In genomic region chr11:2890466-2891241, GRCh38 we compare ENCODE assay signal across 1 cellular context.
TF ChIP-seq lines count a peak whose summit lies in the region.

No MANE protein-coding gene starts in this region.

TF ChIP-seq in K562, 482 proteins besides CTCF, POLR2A, EP300 and RAD21 (continued from another document and continues in another):
- TF ChIP-seq GATA2 (CRISPR knock-in tag; IDR thresholded peaks at IDR 0.05) (no peak), TAF1 (IDR thresholded peaks at IDR 0.05; ENCODE audit: control insufficient read depth, extremely low read depth, insufficient read depth, low read length, severe bottlenecking) (no peak), CEBPZ (IDR thresholded peaks at IDR 0.05; ENCODE audit: borderline replicate concordance, low read depth, low read length) (no peak), ZNF436 (CRISPR knock-in tag; IDR thresholded peaks at IDR 0.05) (no peak), MLX (CRISPR knock-in tag; conservative IDR thresholded peaks at IDR 0.05) (peak in 1 of 2 experiments; percentile 66; a peak in 1 of 4 replicates), CEBPG (CRISPR knock-in tag; IDR thresholded peaks at IDR 0.05) (peak; percentile 29; the same call in 1 of the 2 replicates), CEBPG (tag; conservative IDR thresholded peaks at IDR 0.05 in 1 of 2, IDR thresholded peaks at IDR 0.05 in 1 of 2) (no peak), BCL6 (CRISPR knock-in tag; IDR thresholded peaks at IDR 0.05) (no peak), GABPB1 (CRISPR knock-in tag; IDR thresholded peaks at IDR 0.05) (peak; percentile 73), IRF2 (CRISPR knock-in tag; IDR thresholded peaks at IDR 0.05) (no peak), KAT2B (IDR thresholded peaks at IDR 0.05; ENCODE audit: low read depth, low read length) (no peak), HNRNPK (IDR thresholded peaks at IDR 0.05; ENCODE audit: low read depth, low read length, poor library complexity, severe bottlenecking) (no peak), SOX6 (IDR thresholded peaks at IDR 0.05) (peak; percentile 74), KAT8 (IDR thresholded peaks at IDR 0.05; ENCODE audit: low read depth) (no peak), CXXC5 (CRISPR knock-in tag; IDR thresholded peaks at IDR 0.05) (peak; percentile 76), MBD1 (CRISPR knock-in tag; IDR thresholded peaks at IDR 0.05) (no peak), MCM3 (IDR thresholded peaks at IDR 0.05) (no peak), ZNF511 (CRISPR knock-in tag; IDR thresholded peaks at IDR 0.05) (peak; percentile 76; the same call in 1 of the 2 replicates), ZFPM2 (CRISPR knock-in tag; IDR thresholded peaks at IDR 0.05) (no peak), ZNF586 (CRISPR knock-in tag; conservative IDR thresholded peaks at IDR 0.05) (no peak), CCNT2 (IDR thresholded peaks at IDR 0.05; ENCODE audit: borderline replicate concordance, extremely low read depth, insufficient read length, low read depth, low read length) (peak; percentile 94), HIVEP1 (CRISPR knock-in tag; IDR thresholded peaks at IDR 0.05) (no peak), THRAP3 (IDR thresholded peaks at IDR 0.05; ENCODE audit: borderline replicate concordance) (no peak), SETDB1 (IDR thresholded peaks at IDR 0.05; ENCODE audit: low read length) (no peak), ZNF217 (CRISPR knock-in tag; IDR thresholded peaks at IDR 0.05) (no peak), THRB (CRISPR knock-in tag; conservative IDR thresholded peaks at IDR 0.05) (no peak), STAT6 (CRISPR knock-in tag; IDR thresholded peaks at IDR 0.05) (peak; percentile 13; the same call in 1 of the 2 replicates), MYC (IDR thresholded peaks at IDR 0.05; ENCODE audit: low read depth, low read length) (peak; percentile 83), MYC (CRISPR knock-in tag; IDR thresholded peaks at IDR 0.05; ENCODE audit: borderline replicate concordance, low read depth) (no peak), FOXK1 (CRISPR knock-in tag; IDR thresholded peaks at IDR 0.05; ENCODE audit: borderline replicate concordance) (no peak), NUFIP1 (IDR thresholded peaks at IDR 0.05; ENCODE audit: partially characterized antibody) (no peak), TEAD2 (tag; IDR thresholded peaks at IDR 0.05) (no peak), USF2 (CRISPR knock-in tag; IDR thresholded peaks at IDR 0.05) (no peak), HMGN3 (IDR thresholded peaks at IDR 0.05; ENCODE audit: borderline replicate concordance, extremely low read depth, insufficient read length, low read depth, low read length) (peak; percentile 98), ZSCAN29 (IDR thresholded peaks at IDR 0.05) (no peak), TBL1XR1 (IDR thresholded peaks at IDR 0.05; ENCODE audit: low read length in 2 of 2) (no peak), HMGXB4 (CRISPR knock-in tag; IDR thresholded peaks at IDR 0.05) (no peak), CHD1 (IDR thresholded peaks at IDR 0.05; ENCODE audit: low read length) (no peak), ZNF274 (IDR thresholded peaks at IDR 0.05; ENCODE audit: borderline replicate concordance, low read depth, low read length) (no peak), ZNF699 (CRISPR knock-in tag; IDR thresholded peaks at IDR 0.05; ENCODE audit: insufficient replicate concordance) (no peak), HCFC1 (IDR thresholded peaks at IDR 0.05; ENCODE audit: low read depth, low read length) (no peak; the same call in 1 of the 2 replicates), SMARCA5 (IDR thresholded peaks at IDR 0.05) (peak; percentile 95), ZNF785 (CRISPR knock-in tag; IDR thresholded peaks at IDR 0.05) (no peak), TRIM24 (IDR thresholded peaks at IDR 0.05) (peak; percentile 24 to 63; a peak in 2 of 4 replicates), FOXM1 (IDR thresholded peaks at IDR 0.05; ENCODE audit: low read depth) (no peak; the same call in 1 of the 2 replicates), FOXM1 (CRISPR knock-in tag; IDR thresholded peaks at IDR 0.05; ENCODE audit: low read depth) (0 out of 2 replicates have a peak, but pooled peaks have one; percentile 54), ZNF224 (CRISPR knock-in tag; IDR thresholded peaks at IDR 0.05) (peak; percentile 68; the same call in 1 of the 2 replicates), ZNF133 (CRISPR knock-in tag; IDR thresholded peaks at IDR 0.05) (no peak), CBFA2T2 (conservative IDR thresholded peaks at IDR 0.05) (peak; percentile 52), HDAC1 (IDR thresholded peaks at IDR 0.05) (peak; percentile 50 to 74; a peak in 2 of 4 replicates), MAZ (CRISPR knock-in tag; conservative IDR thresholded peaks at IDR 0.05 in 1 of 2, IDR thresholded peaks at IDR 0.05 in 1 of 2) (peak; percentile 88 to 95), RCOR1 (IDR thresholded peaks at IDR 0.05; ENCODE audit: borderline replicate concordance in 1 of 2, low read depth in 2 of 2, low read length in 2 of 2) (peak in 1 of 2 experiments; percentile 81; a peak in 2 of 4 replicates), MYBL2 (IDR thresholded peaks at IDR 0.05; ENCODE audit: low read depth) (no peak), MYBL2 (CRISPR knock-in tag; IDR thresholded peaks at IDR 0.05; ENCODE audit: borderline replicate concordance) (no peak), CC2D1A (IDR thresholded peaks at IDR 0.05) (no peak; the same call in 1 of the 2 replicates), SP1 (CRISPR knock-in tag; IDR thresholded peaks at IDR 0.05) (peak; percentile 51; the same call in 1 of the 2 replicates), ZBTB34 (CRISPR knock-in tag; IDR thresholded peaks at IDR 0.05) (no peak), ZBTB9 (CRISPR knock-in tag; IDR thresholded peaks at IDR 0.05) (no peak), ZNF12 (CRISPR knock-in tag; IDR thresholded peaks at IDR 0.05) (no peak)
